In genomic region chr20:48049171-48049570, GRCh38 we compare ENCODE assay signal across 9 cellular contexts.
"Had no signal": no experiment of that assay in that cellular context is flagged by ENCODE, and none has a peak within 500 bp of the region (broad histone marks: within the 10 kb centered on the region; RNA-seq: fewer than 3 reads in every experiment).

No MANE protein-coding gene starts in this region.

- H2AFZ ChIP-seq: GM23248, GM23338 had no signal

- H3K9ac ChIP-seq: GM23248 had no signal

- H3K4me3 ChIP-seq: GM23248, GM23338, HAP-1 had no signal

- ATAC-seq: GM23338, HCT116 had no signal

- H3K4me1 Mint-ChIP-seq: GM23338 had no signal

- H3K4me2 ChIP-seq: GM23338 had no signal

- H3K27ac ChIP-seq: GM23248 had no signal

- H3K27ac Mint-ChIP-seq: GM23338, H9, HFFc6 had no signal

- H3K36me3 ChIP-seq: HAP-1 had no signal

- H3K4me3 Mint-ChIP-seq: GM23338, H9, HFFc6 had no signal

- DNase-seq: GM23248, GOT3, H7, H9, HCEC 1CT, HFFc6 had no signal
